Comparison of ENCODE assay signal across 1 cellular context in genomic region chr2:174326880-174327558, GRCh38.
TF ChIP-seq lines count a peak whose summit lies in the region.

No MANE protein-coding gene starts in this region.

TF ChIP-seq in H1, 55 proteins besides CTCF, POLR2A, EP300 and RAD21:
- peak; percentile 87 for TF ChIP-seq EZH2 (IDR thresholded peaks at IDR 0.05; ENCODE audit: low read depth, low read length, severe bottlenecking)
- TF ChIP-seq CTBP2 (IDR thresholded peaks at IDR 0.05; ENCODE audit: borderline replicate concordance, insufficient read depth, insufficient read length, low read length): no peak
- TF ChIP-seq KDM5A (IDR thresholded peaks at IDR 0.05; ENCODE audit: low read length): no peak
- no peak for TF ChIP-seq FOSL1 (IDR thresholded peaks at IDR 0.05; ENCODE audit: insufficient read depth, low read depth, low read length)
- TF ChIP-seq SAP30 (IDR thresholded peaks at IDR 0.05; ENCODE audit: insufficient read depth, insufficient replicate concordance, low read length): peak; percentile 31
- TF ChIP-seq SP4 (IDR thresholded peaks at IDR 0.05; ENCODE audit: low read length): no peak
- peak; percentile 77 for TF ChIP-seq RNF2 (IDR thresholded peaks at IDR 0.05; ENCODE audit: borderline replicate concordance, low read depth, low read length, missing control alignments, poor library complexity, severe bottlenecking)
- TF ChIP-seq MAX (IDR thresholded peaks at IDR 0.05): peak; percentile 62; the same call in 1 of the 2 replicates
- no peak for TF ChIP-seq CHD1 (IDR thresholded peaks at IDR 0.05; ENCODE audit: low read depth, low read length)
- no peak for TF ChIP-seq ATF3 (IDR thresholded peaks at IDR 0.05; ENCODE audit: insufficient read depth, low read depth, low read length)
- peak; percentile 61; the same call in 1 of the 2 replicates for TF ChIP-seq E2F6 (IDR thresholded peaks at IDR 0.05)
- no peak for TF ChIP-seq TCF12 (IDR thresholded peaks at IDR 0.05; ENCODE audit: low read depth, low read length)
